ENCODE assay signal across 8 cellular contexts in the genomic region with DNA sequence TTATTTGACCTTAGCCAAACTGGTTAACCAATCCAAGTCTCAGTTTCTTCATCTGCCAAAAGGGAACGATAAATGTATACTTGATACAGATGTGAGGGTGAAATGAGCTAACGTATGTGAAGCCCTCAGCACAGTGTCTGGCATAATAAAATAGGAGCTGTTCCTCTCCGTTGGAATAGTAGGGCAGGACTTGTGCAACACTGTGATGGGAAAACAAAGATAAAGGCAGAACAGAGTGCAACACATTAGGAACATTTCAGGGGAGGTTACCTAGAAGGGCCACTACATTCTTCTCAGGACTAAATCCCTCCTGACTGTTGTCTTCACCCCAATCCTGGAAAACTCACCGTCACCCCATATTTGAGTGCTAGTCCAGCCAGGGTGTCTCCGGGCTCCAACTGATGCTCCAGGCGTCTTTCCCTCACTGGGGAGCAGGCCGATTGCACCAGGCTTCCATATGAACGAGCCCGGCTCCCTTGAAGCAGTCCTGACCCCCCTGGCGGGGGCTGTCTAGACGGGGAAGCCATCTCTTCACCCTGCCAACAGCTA. TPM values are rescaled to one million over a fixed set of nuclear protein-coding genes. Genes with fewer than 3 reads are reported as not detected.
DNase-seq lines count a peak whose midpoint lies in the region; ATAC-seq, FAIRE-seq and TF ChIP-seq lines count a peak whose summit lies in the region.

No MANE protein-coding gene starts in this region.

- TF ChIP-seq POLR2A in breast epithelium (IDR thresholded peaks at IDR 0.05) = no peak
- peak; percentile 34 for TF ChIP-seq POLR2A in right lobe of liver (IDR thresholded peaks at IDR 0.05)
- no peak for TF ChIP-seq POLR2A in transverse colon (IDR thresholded peaks at IDR 0.05)
- no peak for TF ChIP-seq POLR2A in H54 (IDR thresholded peaks at IDR 0.05; ENCODE audit: low read depth, low read length)

- peaks cover 45% of the 10 kb centered on the region for H3K4me1 Mint-ChIP-seq in activated CD4-positive, alpha-beta T cell treated with anti-CD3 and anti-CD28 coated beads, Interleukin-2, amount 10 ng/mL, durations not matched to agents 24 days and 14 days

- peaks cover 63% of the 10 kb centered on the region for H3K36me3 Mint-ChIP-seq in activated CD4-positive, alpha-beta T cell treated with anti-CD3 and anti-CD28 coated beads, Interleukin-2, amount 10 ng/mL, durations not matched to agents 24 days and 14 days (ENCODE audit: low read depth)

- H3K9me3 ChIP-seq in breast epithelium = no peaks in the 10 kb centered on the region
- no peaks in the 10 kb centered on the region for H3K9me3 ChIP-seq in right lobe of liver
- H3K9me3 ChIP-seq in transverse colon = no peaks in the 10 kb centered on the region

- intact Hi-C loops in activated CD4-positive, alpha-beta T cell treated with anti-CD3 and anti-CD28 coated beads, Interleukin-2, amount 10 ng/mL, durations not matched to agents 24 days and 14 days (cut with micrococcal nuclease) = loop anchor here (1.0 kb wide), 1 partner anchor 9 kb away; the partner anchor contains the start of gene TNFAIP8L2
- intact Hi-C loops in breast epithelium (cut with DNase I; ENCODE audit: low total_unique reads) (no loop called here), right lobe of liver (cut with DNase I) (no loop called here), transverse colon (cut with DNase I; ENCODE audit: low total_unique reads) (no loop called here)

- H3K36me3 ChIP-seq in breast epithelium (no peaks in the 10 kb centered on the region), right lobe of liver (peaks cover 0 to 36% (median 13%) of the 10 kb centered on the region in 4 donors), transverse colon (peaks cover 0 to 19% (median 5%) of the 10 kb centered on the region in 4 donors)

- H3K9me3 Mint-ChIP-seq in activated CD4-positive, alpha-beta T cell treated with anti-CD3 and anti-CD28 coated beads, Interleukin-2, amount 10 ng/mL, durations not matched to agents 24 days and 14 days = no peaks in the 10 kb centered on the region

- WGBS in right lobe of liver (ENCODE audit: insufficient coverage, low coverage, low lambda C conversion rate, missing lambda C conversion rate) = 31% methylated on average over 3 of the region's 11 CpGs
- 30% methylated on average over 11 of the region's 11 CpGs; no CpG with 5 or more reads in 1 of the 2 donors for WGBS in transverse colon (ENCODE audit: low coverage in 1 of 2), 2 donors

- DNase-seq in activated CD4-positive, alpha-beta T cell treated with anti-CD3 and anti-CD28 coated beads, Interleukin-2, amount 10 ng/mL, durations not matched to agents 24 days and 14 days = peak; percentile 69
- no peak for DNase-seq in activated CD4-positive, alpha-beta T cell treated with anti-CD3 and anti-CD28 coated beads, Interleukin-2, amount 50 U/mL, for 1 hour
- DNase-seq in breast epithelium (ENCODE audit: low spot score in 2 of 2) (no peak), right lobe of liver (peak in 1 of 3 donors; percentile 40), transverse colon (no peak), COLO668 (lab: John Stamatoyannopoulos, UW; ENCODE audit: unreplicated experiment) (no peak), H54 (ENCODE audit: insufficient read length, low spot score) (no peak)

- in situ Hi-C loops in transverse colon (cut with MboI; ENCODE audit: low pct_ligation_motif_present in 1 of 4, low pct_unique_long_range_greater_than_20kb in 1 of 4, low sequenced_read_pairs in 3 of 4) = loop anchor here in 1 of 4 donors (25.0 kb wide), 1 partner anchor 128 kb away; the partner anchor contains the start of genes BNIPL and C1orf56

- no peaks in the 10 kb centered on the region for H3K27me3 Mint-ChIP-seq in activated CD4-positive, alpha-beta T cell treated with anti-CD3 and anti-CD28 coated beads, Interleukin-2, amount 10 ng/mL, durations not matched to agents 24 days and 14 days

- H3K4me1 ChIP-seq in breast epithelium = peaks cover 4 to 17% of the 10 kb centered on the region in 2 donors
- H3K4me1 ChIP-seq in right lobe of liver = peaks cover 0 to 15% (median 7%) of the 10 kb centered on the region in 4 donors
- H3K4me1 ChIP-seq in transverse colon = peaks cover 6 to 30% (median 20%) of the 10 kb centered on the region in 4 donors

- no peak for FAIRE-seq in H54 (lab: Jason Lieb, UNC)

- peak overlapping the region; percentile 91 for H3K27ac Mint-ChIP-seq in activated CD4-positive, alpha-beta T cell treated with anti-CD3 and anti-CD28 coated beads, Interleukin-2, amount 10 ng/mL, durations not matched to agents 24 days and 14 days

- no peak for TF ChIP-seq CTCF in breast epithelium (IDR thresholded peaks at IDR 0.05)
- TF ChIP-seq CTCF in right lobe of liver (IDR thresholded peaks at IDR 0.05) = no peak
- no peak for TF ChIP-seq CTCF in transverse colon (IDR thresholded peaks at IDR 0.05)

- no peaks in the 10 kb centered on the region for H3K27me3 ChIP-seq in breast epithelium
- no peaks in the 10 kb centered on the region for H3K27me3 ChIP-seq in right lobe of liver
- no peaks in the 10 kb centered on the region for H3K27me3 ChIP-seq in transverse colon

- H3K4me3 ChIP-seq in breast epithelium (peak overlapping the region; percentile 67 to 82 (median 70)), right lobe of liver (peak overlapping the region; percentile 51 to 72 (median 70)), transverse colon (peak overlapping the region; percentile 32 to 94 (median 78))

- ATAC-seq in right lobe of liver = peak; percentile 48 to 67 (median 62)
- no peak for ATAC-seq in HG02678 (IDR thresholded peaks at IDR 0.05; ENCODE audit: unreplicated experiment)

- peak overlapping the region; percentile 97 for H3K4me3 Mint-ChIP-seq in activated CD4-positive, alpha-beta T cell treated with anti-CD3 and anti-CD28 coated beads, Interleukin-2, amount 10 ng/mL, durations not matched to agents 24 days and 14 days

- TF ChIP-seq EP300 in transverse colon (IDR thresholded peaks at IDR 0.05; ENCODE audit: low read depth) = no peak

- H3K27ac ChIP-seq in breast epithelium (peak overlapping the region; percentile 86 to 90), right lobe of liver (peak overlapping the region; percentile 35 to 76 (median 63)), transverse colon (peak overlapping the region; percentile 84 to 94 (median 88))

RNA-seq across cellular contexts. Expression of gene LYSMD1, which starts 0.9 kb away (rescaled TPM):
- total RNA-seq in activated CD4-positive, alpha-beta T cell treated with anti-CD3 and anti-CD28 coated beads, Interleukin-2, amount 10 ng/mL, durations not matched to agents 24 days and 14 days = 4.7 and 5.2 TPM in 2 replicates
- total RNA-seq in breast epithelium (10 to 100 TPM; 11.7 to 17.0 (median 14.8) TPM), right lobe of liver (1 to 10 TPM; 2.7 to 6.4 (median 4.5) TPM), transverse colon (10 to 100 TPM in 1 of 4 donors, 1 to 10 TPM in 3; 1.4 to 15.7 (median 7.3) TPM)

RNA-seq across cellular contexts. Expression of gene SCNM1, which starts 1.1 kb away (rescaled TPM):
- total RNA-seq in activated CD4-positive, alpha-beta T cell treated with anti-CD3 and anti-CD28 coated beads, Interleukin-2, amount 10 ng/mL, durations not matched to agents 24 days and 14 days = 96.7 and 100 TPM in 2 replicates
- total RNA-seq in breast epithelium = 10 to 100 TPM; 14.9 to 23.8 (median 23.6) TPM
- 10 to 100 TPM in 2 of 6 experiments, 1 to 10 TPM in 4; 7.5 to 13.2 (median 8.5) TPM for total RNA-seq in right lobe of liver
- total RNA-seq in transverse colon = 10 to 100 TPM in 3 of 4 donors, 1 to 10 TPM in 1; 9.0 to 35.4 (median 25.1) TPM

RNA-seq across cellular contexts. Expression of gene TNFAIP8L2, which starts 8.4 kb away (rescaled TPM):
- total RNA-seq in activated CD4-positive, alpha-beta T cell treated with anti-CD3 and anti-CD28 coated beads, Interleukin-2, amount 10 ng/mL, durations not matched to agents 24 days and 14 days = 29.4 and 32.5 TPM in 2 replicates
- total RNA-seq in breast epithelium = 1 to 10 TPM; 5.6 to 6.9 (median 5.7) TPM
- total RNA-seq in right lobe of liver = 1 to 10 TPM; 1.1 to 4.2 (median 2.2) TPM
- total RNA-seq in transverse colon = 1 to 10 TPM; 2.0 to 5.2 (median 4.2) TPM

RNA-seq across cellular contexts. Expression of gene TMOD4, which starts 11.0 kb away (rescaled TPM):
- 1.3 and 1.8 TPM in 2 replicates for total RNA-seq in activated CD4-positive, alpha-beta T cell treated with anti-CD3 and anti-CD28 coated beads, Interleukin-2, amount 10 ng/mL, durations not matched to agents 24 days and 14 days
- total RNA-seq in breast epithelium (under 1 TPM in 1 of 3 donors, not detected in 2; 0.73 TPM), right lobe of liver (not detected), transverse colon (not detected)

RNA-seq across cellular contexts. Expression of gene SEMA6C, which starts 18.4 kb away (rescaled TPM):
- total RNA-seq in activated CD4-positive, alpha-beta T cell treated with anti-CD3 and anti-CD28 coated beads, Interleukin-2, amount 10 ng/mL, durations not matched to agents 24 days and 14 days = 2.3 and 2.5 TPM in 2 replicates
- total RNA-seq in breast epithelium (1 to 10 TPM; 2.9 to 6.4 (median 5.2) TPM), right lobe of liver (1 to 10 TPM in 5 of 6 experiments, under 1 TPM in 1; 0.87 to 8.3 (median 4.1) TPM), transverse colon (10 to 100 TPM in 1 of 4 donors, 1 to 10 TPM in 3; 1.8 to 16.3 (median 2.9) TPM)
